ENCODE assay signal across 1 cellular context in the genomic region with DNA sequence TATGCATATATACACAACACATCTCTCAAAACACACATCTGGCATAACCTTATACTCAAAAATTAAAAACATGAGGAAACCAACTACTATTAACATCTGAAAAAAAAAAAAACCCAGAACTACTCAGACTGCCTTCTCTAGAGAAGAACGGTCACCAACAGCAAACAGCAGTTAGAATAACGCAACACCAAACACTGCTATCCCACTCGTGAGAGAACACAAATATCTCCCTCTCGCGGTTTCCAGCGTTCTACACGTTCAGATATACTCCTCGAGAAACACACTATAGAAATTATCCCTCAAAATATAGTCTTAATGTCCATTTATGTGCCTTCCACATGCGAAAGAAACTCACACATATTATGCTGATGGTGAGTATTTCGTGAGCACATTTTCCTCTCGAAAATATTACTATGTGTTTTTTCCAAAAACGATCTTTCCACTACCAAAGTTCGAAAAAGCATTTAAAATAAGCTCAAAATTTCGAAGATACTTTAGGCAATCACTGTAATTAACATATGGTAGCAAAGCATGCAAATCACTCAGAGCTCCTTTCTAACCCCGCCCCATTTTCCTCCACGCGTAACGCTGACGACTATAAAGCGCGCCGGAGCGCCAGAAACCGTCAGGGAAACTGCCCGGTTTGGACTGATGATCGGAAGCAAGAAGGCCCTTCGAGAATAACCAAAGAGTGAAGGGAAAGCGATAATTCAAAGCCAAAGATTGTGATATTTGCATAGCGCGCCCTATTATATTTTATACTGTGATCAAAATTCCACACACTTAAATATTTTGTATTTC.
TF ChIP-seq lines count a peak whose summit lies in the region.

No MANE protein-coding gene starts in this region.

TF ChIP-seq in H1, 55 proteins besides CTCF, POLR2A, EP300 and RAD21 (continued from another document):
- no peak for TF ChIP-seq SIRT6 (IDR thresholded peaks at IDR 0.05; ENCODE audit: low read length)
- TF ChIP-seq CREB1 (IDR thresholded peaks at IDR 0.05): peak; percentile 97
- peak; percentile 85 for TF ChIP-seq TAF1 (IDR thresholded peaks at IDR 0.05; ENCODE audit: low read depth, low read length)
- no peak for TF ChIP-seq CEBPB (IDR thresholded peaks at IDR 0.05; ENCODE audit: low read depth, low read length)
- no peak for TF ChIP-seq POU5F1 (IDR thresholded peaks at IDR 0.05; ENCODE audit: low read depth, low read length)
- TF ChIP-seq, protein P1, sequence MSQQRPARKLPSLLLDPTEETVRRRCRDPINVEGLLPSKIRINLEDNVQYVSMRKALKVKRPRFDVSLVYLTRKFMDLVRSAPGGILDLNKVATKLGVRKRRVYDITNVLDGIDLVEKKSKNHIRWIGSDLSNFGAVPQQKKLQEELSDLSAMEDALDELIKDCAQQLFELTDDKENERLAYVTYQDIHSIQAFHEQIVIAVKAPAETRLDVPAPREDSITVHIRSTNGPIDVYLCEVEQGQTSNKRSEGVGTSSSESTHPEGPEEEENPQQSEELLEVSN (IDR thresholded peaks at IDR 0.05): no peak; the same call in 1 of the 2 replicates
- peak; percentile 65; the same call in 1 of the 2 replicates for TF ChIP-seq SRF (IDR thresholded peaks at IDR 0.05; ENCODE audit: low read depth, low read length)
- peak; percentile 87 for TF ChIP-seq JUND (IDR thresholded peaks at IDR 0.05; ENCODE audit: low read length)
- TF ChIP-seq, protein P2, sequence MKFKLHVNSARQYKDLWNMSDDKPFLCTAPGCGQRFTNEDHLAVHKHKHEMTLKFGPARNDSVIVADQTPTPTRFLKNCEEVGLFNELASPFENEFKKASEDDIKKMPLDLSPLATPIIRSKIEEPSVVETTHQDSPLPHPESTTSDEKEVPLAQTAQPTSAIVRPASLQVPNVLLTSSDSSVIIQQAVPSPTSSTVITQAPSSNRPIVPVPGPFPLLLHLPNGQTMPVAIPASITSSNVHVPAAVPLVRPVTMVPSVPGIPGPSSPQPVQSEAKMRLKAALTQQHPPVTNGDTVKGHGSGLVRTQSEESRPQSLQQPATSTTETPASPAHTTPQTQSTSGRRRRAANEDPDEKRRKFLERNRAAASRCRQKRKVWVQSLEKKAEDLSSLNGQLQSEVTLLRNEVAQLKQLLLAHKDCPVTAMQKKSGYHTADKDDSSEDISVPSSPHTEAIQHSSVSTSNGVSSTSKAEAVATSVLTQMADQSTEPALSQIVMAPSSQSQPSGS (IDR thresholded peaks at IDR 0.05; ENCODE audit: low read length): peak; percentile 99
- 0 out of 2 replicates have a peak, but pooled peaks have one; percentile 8 for TF ChIP-seq MAFK (IDR thresholded peaks at IDR 0.05; ENCODE audit: low read depth, low read length)
- peak; percentile 97 for TF ChIP-seq SP4 (IDR thresholded peaks at IDR 0.05; ENCODE audit: low read length)
- TF ChIP-seq, protein P3, sequence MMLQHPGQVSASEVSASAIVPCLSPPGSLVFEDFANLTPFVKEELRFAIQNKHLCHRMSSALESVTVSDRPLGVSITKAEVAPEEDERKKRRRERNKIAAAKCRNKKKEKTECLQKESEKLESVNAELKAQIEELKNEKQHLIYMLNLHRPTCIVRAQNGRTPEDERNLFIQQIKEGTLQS (IDR thresholded peaks at IDR 0.05; ENCODE audit: insufficient read depth, low read depth, low read length): peak; percentile 55; the same call in 1 of the 2 replicates
- TF ChIP-seq BACH1 (IDR thresholded peaks at IDR 0.05; ENCODE audit: low read length): peak; percentile 78
- TF ChIP-seq SUZ12 (IDR thresholded peaks at IDR 0.05; ENCODE audit: low read length): no peak
- peak; percentile 68; the same call in 1 of the 2 replicates for TF ChIP-seq CHD2 (IDR thresholded peaks at IDR 0.05; ENCODE audit: low read length)
- peak; percentile 96 to 100 for TF ChIP-seq HDAC2 (IDR thresholded peaks at IDR 0.05; ENCODE audit: borderline replicate concordance in 1 of 2, low read depth in 2 of 2, low read length in 2 of 2)
- TF ChIP-seq SP2 (IDR thresholded peaks at IDR 0.05; ENCODE audit: low read length): no peak
- TF ChIP-seq, protein P4, sequence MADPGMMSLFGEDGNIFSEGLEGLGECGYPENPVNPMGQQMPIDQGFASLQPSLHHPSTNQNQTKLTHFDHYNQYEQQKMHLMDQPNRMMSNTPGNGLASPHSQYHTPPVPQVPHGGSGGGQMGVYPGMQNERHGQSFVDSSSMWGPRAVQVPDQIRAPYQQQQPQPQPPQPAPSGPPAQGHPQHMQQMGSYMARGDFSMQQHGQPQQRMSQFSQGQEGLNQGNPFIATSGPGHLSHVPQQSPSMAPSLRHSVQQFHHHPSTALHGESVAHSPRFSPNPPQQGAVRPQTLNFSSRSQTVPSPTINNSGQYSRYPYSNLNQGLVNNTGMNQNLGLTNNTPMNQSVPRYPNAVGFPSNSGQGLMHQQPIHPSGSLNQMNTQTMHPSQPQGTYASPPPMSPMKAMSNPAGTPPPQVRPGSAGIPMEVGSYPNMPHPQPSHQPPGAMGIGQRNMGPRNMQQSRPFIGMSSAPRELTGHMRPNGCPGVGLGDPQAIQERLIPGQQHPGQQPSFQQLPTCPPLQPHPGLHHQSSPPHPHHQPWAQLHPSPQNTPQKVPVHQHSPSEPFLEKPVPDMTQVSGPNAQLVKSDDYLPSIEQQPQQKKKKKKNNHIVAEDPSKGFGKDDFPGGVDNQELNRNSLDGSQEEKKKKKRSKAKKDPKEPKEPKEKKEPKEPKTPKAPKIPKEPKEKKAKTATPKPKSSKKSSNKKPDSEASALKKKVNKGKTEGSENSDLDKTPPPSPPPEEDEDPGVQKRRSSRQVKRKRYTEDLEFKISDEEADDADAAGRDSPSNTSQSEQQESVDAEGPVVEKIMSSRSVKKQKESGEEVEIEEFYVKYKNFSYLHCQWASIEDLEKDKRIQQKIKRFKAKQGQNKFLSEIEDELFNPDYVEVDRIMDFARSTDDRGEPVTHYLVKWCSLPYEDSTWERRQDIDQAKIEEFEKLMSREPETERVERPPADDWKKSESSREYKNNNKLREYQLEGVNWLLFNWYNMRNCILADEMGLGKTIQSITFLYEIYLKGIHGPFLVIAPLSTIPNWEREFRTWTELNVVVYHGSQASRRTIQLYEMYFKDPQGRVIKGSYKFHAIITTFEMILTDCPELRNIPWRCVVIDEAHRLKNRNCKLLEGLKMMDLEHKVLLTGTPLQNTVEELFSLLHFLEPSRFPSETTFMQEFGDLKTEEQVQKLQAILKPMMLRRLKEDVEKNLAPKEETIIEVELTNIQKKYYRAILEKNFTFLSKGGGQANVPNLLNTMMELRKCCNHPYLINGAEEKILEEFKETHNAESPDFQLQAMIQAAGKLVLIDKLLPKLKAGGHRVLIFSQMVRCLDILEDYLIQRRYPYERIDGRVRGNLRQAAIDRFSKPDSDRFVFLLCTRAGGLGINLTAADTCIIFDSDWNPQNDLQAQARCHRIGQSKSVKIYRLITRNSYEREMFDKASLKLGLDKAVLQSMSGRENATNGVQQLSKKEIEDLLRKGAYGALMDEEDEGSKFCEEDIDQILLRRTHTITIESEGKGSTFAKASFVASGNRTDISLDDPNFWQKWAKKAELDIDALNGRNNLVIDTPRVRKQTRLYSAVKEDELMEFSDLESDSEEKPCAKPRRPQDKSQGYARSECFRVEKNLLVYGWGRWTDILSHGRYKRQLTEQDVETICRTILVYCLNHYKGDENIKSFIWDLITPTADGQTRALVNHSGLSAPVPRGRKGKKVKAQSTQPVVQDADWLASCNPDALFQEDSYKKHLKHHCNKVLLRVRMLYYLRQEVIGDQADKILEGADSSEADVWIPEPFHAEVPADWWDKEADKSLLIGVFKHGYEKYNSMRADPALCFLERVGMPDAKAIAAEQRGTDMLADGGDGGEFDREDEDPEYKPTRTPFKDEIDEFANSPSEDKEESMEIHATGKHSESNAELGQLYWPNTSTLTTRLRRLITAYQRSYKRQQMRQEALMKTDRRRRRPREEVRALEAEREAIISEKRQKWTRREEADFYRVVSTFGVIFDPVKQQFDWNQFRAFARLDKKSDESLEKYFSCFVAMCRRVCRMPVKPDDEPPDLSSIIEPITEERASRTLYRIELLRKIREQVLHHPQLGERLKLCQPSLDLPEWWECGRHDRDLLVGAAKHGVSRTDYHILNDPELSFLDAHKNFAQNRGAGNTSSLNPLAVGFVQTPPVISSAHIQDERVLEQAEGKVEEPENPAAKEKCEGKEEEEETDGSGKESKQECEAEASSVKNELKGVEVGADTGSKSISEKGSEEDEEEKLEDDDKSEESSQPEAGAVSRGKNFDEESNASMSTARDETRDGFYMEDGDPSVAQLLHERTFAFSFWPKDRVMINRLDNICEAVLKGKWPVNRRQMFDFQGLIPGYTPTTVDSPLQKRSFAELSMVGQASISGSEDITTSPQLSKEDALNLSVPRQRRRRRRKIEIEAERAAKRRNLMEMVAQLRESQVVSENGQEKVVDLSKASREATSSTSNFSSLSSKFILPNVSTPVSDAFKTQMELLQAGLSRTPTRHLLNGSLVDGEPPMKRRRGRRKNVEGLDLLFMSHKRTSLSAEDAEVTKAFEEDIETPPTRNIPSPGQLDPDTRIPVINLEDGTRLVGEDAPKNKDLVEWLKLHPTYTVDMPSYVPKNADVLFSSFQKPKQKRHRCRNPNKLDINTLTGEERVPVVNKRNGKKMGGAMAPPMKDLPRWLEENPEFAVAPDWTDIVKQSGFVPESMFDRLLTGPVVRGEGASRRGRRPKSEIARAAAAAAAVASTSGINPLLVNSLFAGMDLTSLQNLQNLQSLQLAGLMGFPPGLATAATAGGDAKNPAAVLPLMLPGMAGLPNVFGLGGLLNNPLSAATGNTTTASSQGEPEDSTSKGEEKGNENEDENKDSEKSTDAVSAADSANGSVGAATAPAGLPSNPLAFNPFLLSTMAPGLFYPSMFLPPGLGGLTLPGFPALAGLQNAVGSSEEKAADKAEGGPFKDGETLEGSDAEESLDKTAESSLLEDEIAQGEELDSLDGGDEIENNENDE (IDR thresholded peaks at IDR 0.05; ENCODE audit: insufficient replicate concordance, low read length): no peak
- TF ChIP-seq BCL11A (IDR thresholded peaks at IDR 0.05; ENCODE audit: low read depth in 2 of 2, low read length in 2 of 2): peak; percentile 27 to 77
- TF ChIP-seq EZH2 (IDR thresholded peaks at IDR 0.05; ENCODE audit: low read depth, low read length, severe bottlenecking): no peak
- TF ChIP-seq EGR1 (IDR thresholded peaks at IDR 0.05; ENCODE audit: borderline replicate concordance, low read depth, low read length): peak; percentile 87
- peak; percentile 41 to 67; a peak in 1 of 4 replicates for TF ChIP-seq SIN3A (conservative IDR thresholded peaks at IDR 0.05 in 1 of 2, IDR thresholded peaks at IDR 0.05 in 1 of 2; ENCODE audit: low read depth in 1 of 2, low read length in 2 of 2)
- no peak for TF ChIP-seq KDM1A (IDR thresholded peaks at IDR 0.05; ENCODE audit: borderline replicate concordance, low read length)
- no peak for TF ChIP-seq JUN (IDR thresholded peaks at IDR 0.05; ENCODE audit: low read depth, low read length)
- TF ChIP-seq RBBP5 (IDR thresholded peaks at IDR 0.05; ENCODE audit: borderline replicate concordance, low read depth, low read length): 0 out of 2 replicates have a peak, but pooled peaks have one; percentile 33
- TF ChIP-seq TBP (IDR thresholded peaks at IDR 0.05; ENCODE audit: low read depth, low read length): peak; percentile 99
- TF ChIP-seq POLR2AphosphoS5 (IDR thresholded peaks at IDR 0.05; ENCODE audit: low read depth, low read length): peak; percentile 100
- TF ChIP-seq KDM5A (IDR thresholded peaks at IDR 0.05; ENCODE audit: low read length): no peak; the same call in 1 of the 2 replicates
- TF ChIP-seq KDM4A (IDR thresholded peaks at IDR 0.05; ENCODE audit: low read depth, low read length, severe bottlenecking): peak; percentile 63
- no peak for TF ChIP-seq SIX5 (IDR thresholded peaks at IDR 0.05; ENCODE audit: low read depth, low read length)
- no peak; the same call in 1 of the 2 replicates for TF ChIP-seq BRCA1 (IDR thresholded peaks at IDR 0.05; ENCODE audit: low read depth, low read length)
- no peak; the same call in 1 of the 2 replicates for TF ChIP-seq TCF12 (IDR thresholded peaks at IDR 0.05; ENCODE audit: low read depth, low read length)
- peak; percentile 92 for TF ChIP-seq SP1 (IDR thresholded peaks at IDR 0.05; ENCODE audit: low read depth, low read length)
- peak; percentile 47; the same call in 1 of the 2 replicates for TF ChIP-seq PHF8 (conservative IDR thresholded peaks at IDR 0.05; ENCODE audit: low read depth, low read length)
- TF ChIP-seq TAF7 (optimal IDR thresholded peaks at IDR 0.05; ENCODE audit: borderline replicate concordance, low read depth, low read length): peak; percentile 100
- peak; percentile 2; the same call in 1 of the 2 replicates for TF ChIP-seq NRF1 (IDR thresholded peaks at IDR 0.05; ENCODE audit: low read depth, low read length)
